18 cellular contexts compared by ENCODE assay signal in the genomic region with DNA sequence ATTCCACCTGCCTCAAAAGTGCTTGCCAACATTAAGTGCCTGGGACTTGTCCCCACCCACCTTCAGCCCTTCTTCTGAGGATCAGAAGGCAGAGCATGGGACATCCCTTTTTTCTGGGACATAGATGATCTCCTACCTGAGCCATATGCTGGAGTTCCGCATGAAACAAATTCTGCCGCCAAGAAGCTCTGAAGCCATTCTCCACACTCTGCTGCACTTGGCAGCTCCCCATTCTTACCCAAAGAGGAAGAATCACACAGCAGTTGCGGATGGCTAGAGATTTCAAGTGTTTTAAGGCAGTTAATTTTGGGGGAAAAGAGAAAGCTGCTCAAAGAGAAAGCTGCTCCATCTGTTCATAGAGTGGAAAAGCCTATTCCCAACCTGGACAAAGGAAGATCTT.
A peak's percentile ranks its signal among the peaks of the same experiment; 100 is the strongest.
DNase-seq lines count a peak whose midpoint lies in the region; ATAC-seq and TF ChIP-seq lines count a peak whose summit lies in the region.
"Had no signal": no experiment of that assay in that cellular context is flagged by ENCODE, and none has a peak within 500 bp of the region (broad histone marks: within the 10 kb centered on the region; RNA-seq: fewer than 3 reads in every experiment).

No MANE protein-coding gene starts in this region.

- H3K4me1 ChIP-seq in esophagus muscularis mucosa: no peaks in the 10 kb centered on the region
- H3K4me1 ChIP-seq in PC-3 (ENCODE audit: insufficient read depth, low read length): no peaks in the 10 kb centered on the region
- H3K4me1 ChIP-seq: Peyer's patch, SJCRH30 had no signal

- H3K4me3 Mint-ChIP-seq in activated naive CD4-positive, alpha-beta T cell treated with anti-CD3 and anti-CD28 coated beads for 36 hours: no peak overlapping the region
- H3K4me3 Mint-ChIP-seq: H9, HFFc6 had no signal

- CTCF ChIA-PET in activated naive CD4-positive, alpha-beta T cell treated with anti-CD3 and anti-CD28 coated beads for 36 hours (lab: Charles Lee): interaction anchor here (0.8 kb wide), 1 partner anchor 133 kb away, joined by 3 read pairs; no protein-coding TSS in a partner anchor
- CTCF ChIA-PET in PC-3 (lab: Charles Lee): no interaction called here

- H3K9ac ChIP-seq in PC-3 (ENCODE audit: low read length): no peak overlapping the region
- H3K9ac ChIP-seq: GM23248, KMS-11 had no signal

- TF ChIP-seq CTCF in esophagus muscularis mucosa (IDR thresholded peaks at IDR 0.05) (no peak), PC-3 (conservative IDR thresholded peaks at IDR 0.05; ENCODE audit: low read depth, low read length) (no peak)

- peaks cover 5% of the 10 kb centered on the region for H3K9me3 Mint-ChIP-seq in activated naive CD4-positive, alpha-beta T cell treated with anti-CD3 and anti-CD28 coated beads for 36 hours

- H3K36me3 ChIP-seq in esophagus muscularis mucosa: no peaks in the 10 kb centered on the region
- H3K36me3 ChIP-seq in PC-3 (ENCODE audit: low read depth, low read length): no peaks in the 10 kb centered on the region
- H3K36me3 ChIP-seq: Peyer's patch, SJCRH30 had no signal

- 89% methylated on average over 3 of the region's 3 CpGs for WGBS in esophagus muscularis mucosa

- no peak overlapping the region for H2AFZ ChIP-seq in PC-3 (ENCODE audit: low read length)
- H2AFZ ChIP-seq: GM23248 had no signal

- TF ChIP-seq EP300 in esophagus muscularis mucosa (IDR thresholded peaks at IDR 0.05): no peak

- BruUV-seq in PC-3 (replicated peaks; lab: Mats Ljungman, UMichigan): no TSS peak

- no peak overlapping the region for H3K4me2 ChIP-seq in PC-3 (ENCODE audit: low read length)
- H3K4me2 ChIP-seq: KMS-11 had no signal

- no peak for TF ChIP-seq POLR2A in esophagus muscularis mucosa (IDR thresholded peaks at IDR 0.05; ENCODE audit: low read depth)

- no peaks in the 10 kb centered on the region for H3K9me2 ChIP-seq in PC-3 (replicated peaks; ENCODE audit: low read length)

- peaks cover 5% of the 10 kb centered on the region for H3K4me1 Mint-ChIP-seq in activated naive CD4-positive, alpha-beta T cell treated with anti-CD3 and anti-CD28 coated beads for 36 hours (ENCODE audit: low read depth)
- H3K4me1 Mint-ChIP-seq: H9 had no signal

- H3K27me3 ChIP-seq in esophagus muscularis mucosa: peaks cover 0 to 12% (median 3%) of the 10 kb centered on the region in 4 donors
- H3K27me3 ChIP-seq in PC-3 (ENCODE audit: low read length): no peaks in the 10 kb centered on the region
- H3K27me3 ChIP-seq: Peyer's patch, SJCRH30 had no signal

- DNase-seq in activated naive CD4-positive, alpha-beta T cell treated with anti-CD3 and anti-CD28 coated beads for 36 hours: no peak
- DNase-seq in activated naive CD4-positive, alpha-beta T cell treated with anti-CD3 and anti-CD28 coated beads, Interleukin-2, amount 50 U/mL, for 16 hours: no peak
- peak; percentile 25 to 54 for DNase-seq in NCI-H524 (lab: John Stamatoyannopoulos, UW)
- DNase-seq in esophagus muscularis mucosa (ENCODE audit: extremely low spot score): peak; percentile 68
- peak; percentile 34 for DNase-seq in superior temporal gyrus (ENCODE audit: extremely low spot score)
- no peak for DNase-seq in PC-3
- DNase-seq in activated effector memory CD4-positive, alpha-beta T cell treated with anti-CD3 and anti-CD28 coated beads, Interleukin-2, amount 50 U/mL, for 16 hours: no peak
- no peak for DNase-seq in KG1 (lab: John Stamatoyannopoulos, UW)
- DNase-seq: GM23248, H9, HFFc6, MV-4-11, NCI-H2081, NCI-H510A treated with DMSO at 0.1 percent for 48 hours, NCI-H82, Peyer's patch, SJCRH30 had no signal

- no peaks in the 10 kb centered on the region for H3F3A ChIP-seq in PC-3 (ENCODE audit: low read length, unreplicated experiment)

- ATAC-seq in PC-3: no peak

- H3K4me3 ChIP-seq in esophagus muscularis mucosa (no peak overlapping the region), PC-3 (ENCODE audit: low read length) (no peak overlapping the region)
- H3K4me3 ChIP-seq: GM23248, Peyer's patch, SJCRH30 had no signal

- no peak overlapping the region for H3K27ac ChIP-seq in esophagus muscularis mucosa (replicated peaks in 1 of 4)
- H3K27ac ChIP-seq in PC-3 (ENCODE audit: low read length): no peak overlapping the region
- H3K27ac ChIP-seq: GM23248, KMS-11, Peyer's patch, SJCRH30 had no signal

- intact Hi-C loops in activated naive CD4-positive, alpha-beta T cell treated with anti-CD3 and anti-CD28 coated beads for 36 hours (cut with micrococcal nuclease): no loop called here
- intact Hi-C loops in esophagus muscularis mucosa (cut with DNase I): no loop called here
- intact Hi-C loops in PC-3 (cut with micrococcal nuclease): no loop called here

- POLR2A ChIA-PET in PC-3 (lab: Charles Lee; ENCODE audit: unreplicated experiment): no interaction called here

- H3K27me3 Mint-ChIP-seq in activated naive CD4-positive, alpha-beta T cell treated with anti-CD3 and anti-CD28 coated beads for 36 hours (ENCODE audit: low read depth): peaks cover 5% of the 10 kb centered on the region

- peak overlapping the region; percentile 48 for H3K27ac Mint-ChIP-seq in activated naive CD4-positive, alpha-beta T cell treated with anti-CD3 and anti-CD28 coated beads for 36 hours
- H3K27ac Mint-ChIP-seq: H9, HFFc6 had no signal

- peaks cover 2% of the 10 kb centered on the region for H3K36me3 Mint-ChIP-seq in activated naive CD4-positive, alpha-beta T cell treated with anti-CD3 and anti-CD28 coated beads for 36 hours (ENCODE audit: low read depth)

- H3K79me2 ChIP-seq in PC-3 (ENCODE audit: low read length): no peaks in the 10 kb centered on the region

- H3K9me3 ChIP-seq in esophagus muscularis mucosa (no peaks in the 10 kb centered on the region), PC-3 (ENCODE audit: low read length) (no peaks in the 10 kb centered on the region)
- H3K9me3 ChIP-seq: Peyer's patch, SJCRH30 had no signal

- H4K20me1 ChIP-seq in PC-3 (ENCODE audit: low read length): no peaks in the 10 kb centered on the region

Comparison
In these comparisons a context has a peak if more than half of its experiments do, and no peak if none do; other contexts are left out.
1. DNase-seq: peak in NCI-H524 (2 of 2), esophagus muscularis mucosa (single experiment) and superior temporal gyrus (single experiment); none in activated naive CD4-positive, alpha-beta T cell treated with anti-CD3 and anti-CD28 coated beads for 36 hours (single experiment), activated naive CD4-positive, alpha-beta T cell treated with anti-CD3 and anti-CD28 coated beads, Interleukin-2, amount 50 U/mL, for 16 hours (single experiment), PC-3 (single experiment), activated effector memory CD4-positive, alpha-beta T cell treated with anti-CD3 and anti-CD28 coated beads, Interleukin-2, amount 50 U/mL, for 16 hours (single experiment) and KG1 (single experiment).